ENCODE assay signal across 18 cellular contexts in genomic region chr15:97248376-97248775, GRCh38.
DNase-seq lines count a peak whose midpoint lies in the region; TF ChIP-seq lines count a peak whose summit lies in the region.
"Had no signal": no experiment of that assay in that cellular context is flagged by ENCODE, and none has a peak within 500 bp of the region (broad histone marks: within the 10 kb centered on the region; RNA-seq: fewer than 3 reads in every experiment).

No MANE protein-coding gene starts in this region.

- H3K4me2 ChIP-seq in OCI-LY7 (ENCODE audit: low read length), result no peak overlapping the region
- H3K4me2 ChIP-seq: A549; BLaER1 treated with 17β-estradiol and CSF1 and Interleukin-3, amounts not matched to agents 10 nM and 100 nM had no signal

- no peaks in the 10 kb centered on the region for H4K20me1 ChIP-seq in OCI-LY7 (ENCODE audit: insufficient read depth, low read length)
- H4K20me1 ChIP-seq: BLaER1 treated with 17β-estradiol and CSF1 and Interleukin-3, amounts not matched to agents 10 nM and 100 nM had no signal

- H3K27ac ChIP-seq in HEK293 (ENCODE audit: extremely low read depth, low read depth, low read length) (no peak overlapping the region), OCI-LY7 (ENCODE audit: low read depth, low read length, poor library complexity, severe bottlenecking) (no peak overlapping the region), Peyer's patch (no peak overlapping the region)
- H3K27ac ChIP-seq: 22Rv1; A549; BLaER1 treated with 17β-estradiol and CSF1 and Interleukin-3, amounts not matched to agents 10 nM and 100 nM; C4-2B had no signal

- H3K36me3 ChIP-seq in HEK293 (ENCODE audit: control insufficient read depth in 2 of 2, insufficient read depth in 1 of 2, low read length in 2 of 2), result no peaks in the 10 kb centered on the region
- no peaks in the 10 kb centered on the region for H3K36me3 ChIP-seq in OCI-LY7 (ENCODE audit: insufficient read depth, low read length)
- no peaks in the 10 kb centered on the region for H3K36me3 ChIP-seq in Peyer's patch
- H3K36me3 ChIP-seq: BLaER1 treated with 17β-estradiol and CSF1 and Interleukin-3, amounts not matched to agents 10 nM and 100 nM had no signal

- H3K9me3 ChIP-seq in HEK293 (ENCODE audit: control insufficient read depth, insufficient read depth, low read depth, low read length) (no peaks in the 10 kb centered on the region), OCI-LY7 (ENCODE audit: low read length) (no peaks in the 10 kb centered on the region), Peyer's patch (no peaks in the 10 kb centered on the region)
- H3K9me3 ChIP-seq: A549, Caco-2 had no signal

- intact Hi-C loops in OCI-LY7 (cut with micrococcal nuclease; ENCODE audit: unreplicated experiment), result no loop called here

- POLR2A ChIA-PET in HEK293 (lab: Yijun Ruan, JAX) (no interaction called here), OCI-LY7 (lab: Charles Lee) (no interaction called here)

- no TSS peak for BruUV-seq in OCI-LY7 (replicated peaks; lab: Mats Ljungman, UMichigan)

- H3K27me3 ChIP-seq in Peyer's patch, result no peaks in the 10 kb centered on the region
- H3K27me3 ChIP-seq: BLaER1 treated with 17β-estradiol and CSF1 and Interleukin-3, amounts not matched to agents 10 nM and 100 nM had no signal

- H3K4me3 ChIP-seq in HEK293 (ENCODE audit: low read depth, low read length), result no peak overlapping the region
- H3K4me3 ChIP-seq in OCI-LY7 (ENCODE audit: low read depth, low read length, poor library complexity, severe bottlenecking), result no peak overlapping the region
- no peak overlapping the region for H3K4me3 ChIP-seq in astrocyte of the spinal cord (ENCODE audit: low read depth, low read length)
- H3K4me3 ChIP-seq in Peyer's patch, result no peak overlapping the region
- H3K4me3 ChIP-seq: A549; BLaER1 treated with 17β-estradiol and CSF1 and Interleukin-3, amounts not matched to agents 10 nM and 100 nM; GM12878 had no signal

- H3K9me2 ChIP-seq in OCI-LY7 (ENCODE audit: insufficient read depth, low read length), result no peaks in the 10 kb centered on the region

- no peak overlapping the region for H2AFZ ChIP-seq in OCI-LY7 (ENCODE audit: low read length)

- TF ChIP-seq POLR2A in Peyer's patch (IDR thresholded peaks at IDR 0.05), result no peak

- TF ChIP-seq CTCF in HEK293 (tag by site-specific recombination; IDR thresholded peaks at IDR 0.05) (no peak), OCI-LY7 (conservative IDR thresholded peaks at IDR 0.05; ENCODE audit: low read length) (no peak), astrocyte of the spinal cord (IDR thresholded peaks at IDR 0.05; ENCODE audit: low read depth, low read length) (no peak), Peyer's patch (IDR thresholded peaks at IDR 0.05) (no peak)

- H3K4me1 ChIP-seq in HEK293 (ENCODE audit: control insufficient read depth, insufficient read depth, low read length), result no peaks in the 10 kb centered on the region
- no peaks in the 10 kb centered on the region for H3K4me1 ChIP-seq in OCI-LY7 (ENCODE audit: insufficient read depth, low read length, poor library complexity, severe bottlenecking)
- no peaks in the 10 kb centered on the region for H3K4me1 ChIP-seq in Peyer's patch
- H3K4me1 ChIP-seq: A549; BLaER1 treated with 17β-estradiol and CSF1 and Interleukin-3, amounts not matched to agents 10 nM and 100 nM; Caco-2 had no signal

- in situ Hi-C loops in astrocyte of the spinal cord (cut with HindIII; ENCODE audit: low sequenced_read_pairs), result no loop called here
- in situ Hi-C loops in G401 (cut with HindIII; ENCODE audit: low sequenced_read_pairs), result no loop called here

- CTCF ChIA-PET in HEK293 (lab: Yijun Ruan, JAX) (interaction anchor here (0.6 kb wide), 1 partner anchor 21 kb away, joined by 4 read pairs; no protein-coding TSS in a partner anchor), OCI-LY7 (lab: Charles Lee; ENCODE audit: unreplicated experiment) (no interaction called here)

- peak; percentile 8 for DNase-seq in OCI-LY7 (ENCODE audit: low spot score)
- DNase-seq in astrocyte of the spinal cord (ENCODE audit: low read depth, low spot score), result peak; percentile 0
- DNase-seq in NCI-H2227 treated with DMSO at 0.1 percent for 48 hours (lab: John Stamatoyannopoulos, UW), result no peak
- DNase-seq in Peyer's patch, result no peak
- DNase-seq in G401 (ENCODE audit: low spot score), result no peak
- DNase-seq: AML-193; Caco-2; Calu3; CD4-positive, alpha-beta T cell; CD8-positive, alpha-beta T cell; DMS79 treated with DMSO at 0.1 percent for 48 hours; GDM1 had no signal

- H3K79me2 ChIP-seq in OCI-LY7 (ENCODE audit: insufficient read depth, low read depth, low read length), result no peaks in the 10 kb centered on the region

TF ChIP-seq in HEK293, 187 proteins besides CTCF, POLR2A, EP300 and RAD21:
- TF ChIP-seq ZNF571 (tag by site-specific recombination; IDR thresholded peaks at IDR 0.05) (no peak), HOXD13 (CRISPR knock-in tag; IDR thresholded peaks at IDR 0.05; ENCODE audit: borderline replicate concordance) (no peak), MEIS1 (CRISPR knock-in tag; IDR thresholded peaks at IDR 0.05; ENCODE audit: borderline replicate concordance) (no peak), HOXC10 (CRISPR knock-in tag; IDR thresholded peaks at IDR 0.05) (no peak), SETDB1 (IDR thresholded peaks at IDR 0.05; ENCODE audit: insufficient read length, low read length) (peak; percentile 97)

Comparison
In these comparisons a context has a peak if more than half of its experiments do, and no peak if none do; other contexts are left out.
1. DNase-seq: peak in OCI-LY7 (single experiment) and astrocyte of the spinal cord (single experiment); none in NCI-H2227 treated with DMSO at 0.1 percent for 48 hours (single experiment), Peyer's patch (0 of 3) and G401 (single experiment).